Comparison of ENCODE assay signal across 26 cellular contexts in the genomic region with DNA sequence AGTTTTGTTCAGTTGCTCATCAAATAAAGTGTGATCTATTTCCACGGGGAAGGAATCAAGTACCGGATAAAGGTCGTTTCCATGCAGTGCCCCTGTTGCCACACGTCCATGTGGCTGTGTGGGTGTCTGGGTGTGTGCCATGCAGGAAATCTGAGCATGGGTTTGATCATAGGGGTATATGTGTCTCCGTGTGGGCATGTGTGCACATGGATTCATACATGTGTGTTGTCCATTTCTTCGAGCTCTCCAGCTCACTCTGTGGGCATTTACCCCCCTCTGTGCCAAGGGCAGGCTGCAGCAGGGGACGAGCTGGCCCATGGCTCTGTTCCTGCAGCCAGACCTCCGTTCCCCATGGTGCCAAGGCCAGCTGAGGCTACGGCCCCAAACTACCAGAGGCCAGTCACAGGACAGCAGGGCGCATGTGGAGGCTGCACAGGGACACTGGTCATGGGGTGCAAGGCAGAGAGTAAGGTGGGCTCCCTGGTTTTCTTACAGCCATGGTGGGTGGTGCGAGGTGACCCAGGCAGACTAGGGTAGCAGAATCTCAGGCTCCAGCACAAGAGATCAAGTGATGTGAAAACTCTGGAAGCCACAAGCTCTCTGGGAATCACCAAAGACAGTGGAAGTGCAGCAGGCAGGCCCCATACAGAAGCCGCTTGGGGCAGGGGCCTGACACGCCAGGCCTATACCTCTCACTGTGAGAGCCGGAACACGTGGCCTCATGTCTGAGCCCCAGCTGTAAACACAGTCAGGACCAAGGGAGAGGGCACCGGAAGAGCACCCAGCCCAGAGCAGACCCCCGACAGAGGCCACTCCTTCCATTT.
DNase-seq lines count a peak whose midpoint lies in the region; ATAC-seq and TF ChIP-seq lines count a peak whose summit lies in the region.
"Had no signal": no experiment of that assay in that cellular context is flagged by ENCODE, and none has a peak within 500 bp of the region (broad histone marks: within the 10 kb centered on the region; RNA-seq: fewer than 3 reads in every experiment).

No MANE protein-coding gene starts in this region.

- H2AK5ac ChIP-seq in H9 (ENCODE audit: insufficient read length, low read length) = no peak overlapping the region

- peaks cover 3% of the 10 kb centered on the region for H4K20me1 ChIP-seq in H9 (ENCODE audit: control insufficient read depth, insufficient read depth, insufficient read length)
- H4K20me1 ChIP-seq: BLaER1 treated with 17β-estradiol and CSF1 and Interleukin-3, amounts not matched to agents 10 nM and 100 nM had no signal

- H3K23ac ChIP-seq in H9 (ENCODE audit: insufficient read length, low read depth, low read length) = no peak overlapping the region

- H3K14ac ChIP-seq in H9 (ENCODE audit: insufficient read depth, low read length) = peak overlapping the region; percentile 14; the same call in 1 of the 2 replicates

- H3K9ac ChIP-seq in H9 (ENCODE audit: extremely low read depth, insufficient read length, low read length) = no peak overlapping the region
- H3K9ac ChIP-seq: BLaER1 treated with 17β-estradiol and CSF1 and Interleukin-3, amounts not matched to agents 10 nM and 100 nM had no signal

- H3K18ac ChIP-seq in H9 (ENCODE audit: insufficient read length, low read depth, low read length) = no peak overlapping the region

- no peaks in the 10 kb centered on the region for H3K79me2 ChIP-seq in H9 (ENCODE audit: insufficient read depth, low read length)

- no peaks in the 10 kb centered on the region for H3K23me2 ChIP-seq in H9 (ENCODE audit: insufficient read length, low read depth, low read length, poor library complexity, severe bottlenecking)

- H3K9me3 Mint-ChIP-seq in H9 (peaks cover 0 to 1% of the 10 kb centered on the region in 2 experiments; a peak in 3 of 5 replicates), type B pancreatic cell (peaks cover 2% of the 10 kb centered on the region)

- H3K4me1 Mint-ChIP-seq in H9 = peaks cover 11 to 15% of the 10 kb centered on the region in 2 experiments
- peaks cover 2% of the 10 kb centered on the region for H3K4me1 Mint-ChIP-seq in type B pancreatic cell (ENCODE audit: unreplicated experiment)
- H3K4me1 Mint-ChIP-seq: IgD-negative memory B cell had no signal

- no peaks in the 10 kb centered on the region for H3K9me3 ChIP-seq in H9 (ENCODE audit: control insufficient read depth, low read depth, low read length)

- H2BK15ac ChIP-seq in H9 (ENCODE audit: low read depth, low read length) = no peak overlapping the region

- H2BK5ac ChIP-seq in H9 (ENCODE audit: insufficient read length, low read length) = no peak overlapping the region

- H3T11ph ChIP-seq in H9 (ENCODE audit: low read length) = no peak overlapping the region

- no peak overlapping the region for H2AFZ ChIP-seq in H9 (ENCODE audit: low read length)
- H2AFZ ChIP-seq: PC-9 had no signal

- H3K56ac ChIP-seq in H9 (ENCODE audit: insufficient read length, low read depth, low read length) = no peak overlapping the region

- H4K5ac ChIP-seq in H9 (ENCODE audit: insufficient read length, low read depth, low read length) = no peak overlapping the region

- H3K27ac Mint-ChIP-seq in H9 (no peak overlapping the region; a peak in 1 of 7 replicates), type B pancreatic cell (no peak overlapping the region)
- H3K27ac Mint-ChIP-seq: CD8-positive, alpha-beta T cell; GM23338 had no signal

- H2BK20ac ChIP-seq in H9 (ENCODE audit: low read depth, low read length, poor library complexity, severe bottlenecking) = no peak overlapping the region

- TF ChIP-seq CTCF in H9 (conservative IDR thresholded peaks at IDR 0.05) (no peak), type B pancreatic cell (conservative IDR thresholded peaks at IDR 0.05) (no peak)

- WGBS in H9 (ENCODE audit: extremely low coverage, insufficient read length, low lambda C conversion rate) = no CpG with 5 or more reads among the region's 17 CpGs

- H3K79me1 ChIP-seq in H9 (ENCODE audit: insufficient read depth, low read depth, low read length, poor library complexity, severe bottlenecking) = no peaks in the 10 kb centered on the region

- H3K4me3 Mint-ChIP-seq in H9 = no peak overlapping the region
- H3K4me3 Mint-ChIP-seq in type B pancreatic cell = no peak overlapping the region
- H3K4me3 Mint-ChIP-seq: CD8-positive, alpha-beta T cell; GM23338; IgD-negative memory B cell had no signal

- H3K27me3 Mint-ChIP-seq in H9 (ENCODE audit: low read depth) = peaks cover 8% of the 10 kb centered on the region
- peaks cover 13% of the 10 kb centered on the region for H3K27me3 Mint-ChIP-seq in type B pancreatic cell

- H4K8ac ChIP-seq in H9 (replicated peaks; ENCODE audit: insufficient read length, low read depth, low read length) = no peak overlapping the region

- no peaks in the 10 kb centered on the region for H3K27me3 ChIP-seq in H9 (ENCODE audit: insufficient read depth, low read length)
- H3K27me3 ChIP-seq: BLaER1 treated with 17β-estradiol and CSF1 and Interleukin-3, amounts not matched to agents 10 nM and 100 nM had no signal

- H3K36me3 Mint-ChIP-seq in H9 (ENCODE audit: insufficient read depth in 1 of 3, low read depth in 3 of 3) = peaks cover 0 to under 1% (median 0%) of the 10 kb centered on the region in 3 experiments; a peak in 2 of 7 replicates
- no peaks in the 10 kb centered on the region for H3K36me3 Mint-ChIP-seq in type B pancreatic cell
- H3K36me3 Mint-ChIP-seq: CD8-positive, alpha-beta T cell; IgD-negative memory B cell had no signal

- no peak overlapping the region for H3K27ac ChIP-seq in H9 (ENCODE audit: insufficient read length, low read depth, low read length)
- H3K27ac ChIP-seq: 22Rv1, PC-9, SK-N-MC had no signal

- no peak overlapping the region for H3K4ac ChIP-seq in H9 (ENCODE audit: low read depth, low read length)

- no peak overlapping the region for H4K91ac ChIP-seq in H9 (ENCODE audit: insufficient read length, low read depth, low read length)

- H3K4me1 ChIP-seq in H9 (ENCODE audit: insufficient read depth, low read length) = no peaks in the 10 kb centered on the region

- ATAC-seq in GM18861 (IDR thresholded peaks at IDR 0.05; ENCODE audit: unreplicated experiment) = no peak
- ATAC-seq: CD8-positive, alpha-beta T cell; GM23338 had no signal

- H2BK12ac ChIP-seq in H9 (ENCODE audit: insufficient read length, low read depth, low read length) = no peak overlapping the region

- H2BK120ac ChIP-seq in H9 (ENCODE audit: low read depth, low read length, poor library complexity, severe bottlenecking) = no peak overlapping the region

- DNase-seq in activated CD8-positive, alpha-beta memory T cell treated with anti-CD3 and anti-CD28 coated beads for 24 hours = peak; percentile 19
- no peak for DNase-seq in activated CD8-positive, alpha-beta memory T cell treated with anti-CD3 and anti-CD28 coated beads, Interleukin-2, amount 50 U/mL, for 4 hours
- DNase-seq in H9 (no peak), islet precursor cell (peak; percentile 41), type B pancreatic cell (ENCODE audit: extremely low spot score, unreplicated experiment) (peak; percentile 52), NCI-H2107 treated with DMSO at 0.1 percent for 48 hours (lab: John Stamatoyannopoulos, UW; ENCODE audit: unreplicated experiment) (no peak), NCI-H2227 (lab: John Stamatoyannopoulos, UW; ENCODE audit: unreplicated experiment) (no peak)
- DNase-seq: ACHN, DMS153, Karpas-422, MV-4-11, NCI-H1105 treated with DMSO at 0.1 percent for 48 hours, NCI-H2081, NCI-H2171 treated with DMSO at 0.1 percent for 48 hours, NCI-H446 treated with DMSO at 0.1 percent for 48 hours, NCI-H526 treated with DMSO at 0.1 percent for 48 hours, PC-9, RPMI8226, SHP77 treated with DMSO at 0.1 percent for 48 hours had no signal

- H3K4me2 ChIP-seq in H9 (ENCODE audit: insufficient read depth, insufficient read length, low read length) = no peak overlapping the region
- H3K4me2 ChIP-seq: BLaER1 treated with 17β-estradiol and CSF1 and Interleukin-3, amounts not matched to agents 10 nM and 100 nM; GM23338; PC-9 had no signal

Comparison
In these comparisons a context has a peak if more than half of its experiments do, and no peak if none do; other contexts are left out.
1. DNase-seq: peak in activated CD8-positive, alpha-beta memory T cell treated with anti-CD3 and anti-CD28 coated beads for 24 hours (single experiment), islet precursor cell (single experiment) and type B pancreatic cell (single experiment); none in activated CD8-positive, alpha-beta memory T cell treated with anti-CD3 and anti-CD28 coated beads, Interleukin-2, amount 50 U/mL, for 4 hours (single experiment), H9 (single experiment), NCI-H2107 treated with DMSO at 0.1 percent for 48 hours (single experiment) and NCI-H2227 (single experiment).